11 cellular contexts compared by ENCODE assay signal in the genomic region with DNA sequence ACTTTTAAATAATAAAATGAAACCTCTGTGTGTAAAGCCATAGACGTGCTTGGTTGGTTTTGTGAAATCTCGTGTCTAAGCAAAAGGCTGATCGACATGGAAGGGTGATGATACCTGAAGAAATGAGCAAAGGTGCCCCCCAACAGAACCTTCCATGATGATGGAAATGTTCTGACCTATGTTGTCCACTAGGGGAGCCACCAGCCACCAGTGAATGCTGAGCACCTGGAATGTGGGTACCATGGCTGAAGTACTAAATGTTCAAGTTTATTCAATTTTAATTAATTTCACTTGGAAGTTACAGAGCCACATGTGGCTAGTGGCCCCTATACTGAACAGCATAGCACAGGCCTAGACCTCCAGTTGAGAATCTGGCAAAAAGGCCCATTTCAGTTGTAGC.
A peak's percentile ranks its signal among the peaks of the same experiment; 100 is the strongest.
DNase-seq lines count a peak whose midpoint lies in the region; ATAC-seq, FAIRE-seq and TF ChIP-seq lines count a peak whose summit lies in the region.
"Had no signal": no experiment of that assay in that cellular context is flagged by ENCODE, and none has a peak within 500 bp of the region (broad histone marks: within the 10 kb centered on the region; RNA-seq: fewer than 3 reads in every experiment).

No MANE protein-coding gene starts in this region.

- no peak overlapping the region for H3K4me3 Mint-ChIP-seq in MCF 10A (ENCODE audit: unreplicated experiment)
- H3K4me3 Mint-ChIP-seq: activated B cell treated with CpG ODN at 0.5 μM for 24 hours had no signal

- TF ChIP-seq CTCF in MCF 10A (IDR thresholded peaks at IDR 0.05; ENCODE audit: unreplicated experiment) (peak; percentile 35), breast epithelium (IDR thresholded peaks at IDR 0.05) (no peak), foreskin keratinocyte (conservative IDR thresholded peaks at IDR 0.05) (peak; percentile 55), transverse colon (IDR thresholded peaks at IDR 0.05) (peak in 4 of 5 experiments; percentile 38 to 44 (median 41))

- H3K27me3 ChIP-seq in breast epithelium (peaks cover 0 to 7% of the 10 kb centered on the region in 2 donors), foreskin keratinocyte (no peaks in the 10 kb centered on the region), transverse colon (peaks cover 7% of the 10 kb centered on the region)
- H3K27me3 ChIP-seq: BLaER1 had no signal

- in situ Hi-C loops in transverse colon (cut with MboI; ENCODE audit: low pct_ligation_motif_present in 1 of 4, low pct_unique_long_range_greater_than_20kb in 1 of 4, low sequenced_read_pairs in 3 of 4) = loop anchor here in 3 of 4 donors (5.0 to 25.0 kb wide), 5 partner anchors 200 to 303 kb away; partner anchors contain the start of gene ALDH1A2 (in 3 of the 3)

- H3K36me3 Mint-ChIP-seq in MCF 10A (ENCODE audit: insufficient read depth, unreplicated experiment) = no peaks in the 10 kb centered on the region

- BruUV-seq in MCF 10A (replicated peaks; lab: Mats Ljungman, UMichigan) = no TSS peak

- TF ChIP-seq POLR2A in breast epithelium (IDR thresholded peaks at IDR 0.05) (no peak), transverse colon (IDR thresholded peaks at IDR 0.05) (no peak)

- intact Hi-C loops in MCF 10A (cut with micrococcal nuclease) (loop anchor here (5.0 kb wide), 1 partner anchor 57 kb away; no protein-coding TSS in a partner anchor), breast epithelium (cut with DNase I; ENCODE audit: low total_unique reads) (no loop called here), transverse colon (cut with DNase I; ENCODE audit: low total_unique reads) (loop anchor here (5.0 to 10.0 kb wide), 3 partner anchors 110 to 303 kb away; partner anchors contain the start of gene ALDH1A2)

- H3K4me3 ChIP-seq in breast epithelium = no peak overlapping the region
- H3K4me3 ChIP-seq in transverse colon = no peak overlapping the region
- H3K4me3 ChIP-seq: BLaER1 had no signal

- H3K4me1 ChIP-seq in breast epithelium (no peaks in the 10 kb centered on the region), foreskin keratinocyte (peaks cover 4% of the 10 kb centered on the region), transverse colon (peaks cover 0 to 12% (median 6%) of the 10 kb centered on the region in 4 donors)

- FAIRE-seq in RCC 7860 (lab: Jason Lieb, UNC) = no peak

- H3K36me3 ChIP-seq in breast epithelium (no peaks in the 10 kb centered on the region), transverse colon (no peaks in the 10 kb centered on the region)
- H3K36me3 ChIP-seq: BLaER1 had no signal

- H3K4me1 Mint-ChIP-seq in MCF 10A (ENCODE audit: insufficient read depth, unreplicated experiment) = peaks cover 12% of the 10 kb centered on the region

- H3K9me3 Mint-ChIP-seq in MCF 10A (ENCODE audit: unreplicated experiment) = no peaks in the 10 kb centered on the region
- H3K9me3 Mint-ChIP-seq: activated B cell treated with CpG ODN at 0.5 μM for 24 hours had no signal

- H3K27me3 Mint-ChIP-seq in MCF 10A (ENCODE audit: insufficient read depth, unreplicated experiment) = no peaks in the 10 kb centered on the region

- 77 to 81% methylated on average over 3 of the region's 3 CpGs for WGBS in transverse colon (ENCODE audit: low coverage in 1 of 2), 2 donors

- H3K9me3 ChIP-seq in breast epithelium (no peaks in the 10 kb centered on the region), transverse colon (no peaks in the 10 kb centered on the region)
- H3K9me3 ChIP-seq: BLaER1 had no signal

- CTCF ChIA-PET in MCF 10A (lab: Yijun Ruan, JAX) = interaction anchor here (0.6 to 13.3 kb wide), 42 partner anchors 10 to 905 kb away, joined by 3 to 340 read pairs (median 4); partner anchors contain the start of gene ALDH1A2

- POLR2A ChIA-PET in MCF 10A (lab: Yijun Ruan, JAX) = no interaction called here

- TF ChIP-seq EP300 in transverse colon (IDR thresholded peaks at IDR 0.05; ENCODE audit: low read depth) = no peak

- no peak overlapping the region for H3K27ac ChIP-seq in breast epithelium
- H3K27ac ChIP-seq in foreskin keratinocyte = no peak overlapping the region
- H3K27ac ChIP-seq in transverse colon = no peak overlapping the region
- no peak overlapping the region for H3K27ac ChIP-seq in caudate nucleus (ENCODE audit: low read depth, low read length)
- H3K27ac ChIP-seq: BLaER1 had no signal

- no peak overlapping the region for H3K27ac Mint-ChIP-seq in MCF 10A (ENCODE audit: low read depth, unreplicated experiment)
- H3K27ac Mint-ChIP-seq: activated B cell treated with CpG ODN at 0.5 μM for 24 hours had no signal

- no peak for ATAC-seq in foreskin keratinocyte

- DNase-seq in MCF 10A (ENCODE audit: unreplicated experiment) (peak; percentile 16), breast epithelium (ENCODE audit: low spot score in 2 of 2) (no peak), RPMI8226 (peak; percentile 9), foreskin keratinocyte (no peak), transverse colon (no peak), SW480 (ENCODE audit: low spot score) (no peak), RCC 7860 (ENCODE audit: low spot score) (no peak), caudate nucleus (lab: John Stamatoyannopoulos, UW) (no peak)
- DNase-seq: activated B cell treated with CpG ODN at 0.5 μM for 24 hours, posterior cingulate gyrus had no signal

Comparison
In these comparisons a context has a peak if more than half of its experiments do, and no peak if none do; other contexts are left out.
1. DNase-seq: peak in MCF 10A (single experiment) and RPMI8226 (single experiment); none in breast epithelium (0 of 2), foreskin keratinocyte (0 of 2), transverse colon (single experiment), SW480 (single experiment), RCC 7860 (single experiment) and caudate nucleus (0 of 61).
2. CTCF ChIP-seq: peak in MCF 10A (single experiment), foreskin keratinocyte (single experiment) and transverse colon (4 of 5); none in breast epithelium (0 of 3).